In the genomic region with DNA sequence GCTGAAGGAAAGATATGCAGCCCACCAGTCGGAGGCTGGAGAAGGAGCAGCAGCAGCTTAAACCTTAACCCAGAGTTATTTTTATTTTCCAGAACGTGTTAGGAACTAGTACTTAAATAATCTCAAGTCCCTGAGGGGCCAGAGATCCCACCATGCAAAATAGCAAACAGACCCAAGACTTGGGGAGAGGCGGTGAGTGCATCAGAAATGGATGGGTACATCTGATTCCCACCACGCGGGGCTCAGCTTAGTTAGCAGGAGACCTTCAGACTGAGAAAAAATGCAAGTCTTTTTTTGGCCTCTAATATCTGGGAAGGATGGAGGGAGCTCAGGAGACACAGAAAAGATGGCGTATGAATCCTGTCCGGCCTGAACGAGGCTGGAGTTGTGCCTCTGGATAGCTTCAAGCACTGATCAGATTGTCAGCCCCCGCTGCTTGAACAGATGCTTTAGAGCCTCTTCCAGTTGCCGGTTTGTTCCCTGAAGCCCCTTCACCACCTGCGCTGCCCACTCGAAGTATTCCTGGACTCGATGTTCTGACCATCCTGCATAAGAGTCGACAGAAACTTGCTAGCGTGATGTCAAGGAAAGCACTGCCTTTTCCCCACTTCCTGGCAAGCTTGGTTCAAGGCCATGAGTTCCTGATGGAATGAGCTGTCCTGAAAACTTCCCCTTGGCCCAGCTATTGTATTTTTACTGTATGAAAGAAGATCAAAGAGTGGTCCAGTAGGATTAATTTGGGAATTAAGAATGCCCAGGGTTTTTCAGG, we compare ENCODE assay signal across 8 cellular contexts. TPM values are rescaled to one million over a fixed set of nuclear protein-coding genes. Genes with fewer than 3 reads are reported as not detected.
DNase-seq lines count a peak whose midpoint lies in the region; TF ChIP-seq lines count a peak whose summit lies in the region.

No MANE protein-coding gene starts in this region.

- no peaks in the 10 kb centered on the region for H3K9me3 ChIP-seq in ovary

- no peak for TF ChIP-seq POLR2A in ovary (IDR thresholded peaks at IDR 0.05)

- no peaks in the 10 kb centered on the region for H3K27me3 Mint-ChIP-seq in dendritic cell treated with granulocyte-macrophage colony-stimulating factor and Interleukin-4, amounts not matched to agents 40 ng/mL and 50 ng/mL, for 4 days

- H3K27me3 ChIP-seq in ovary = no peaks in the 10 kb centered on the region

- peaks cover 15% of the 10 kb centered on the region for H3K4me1 ChIP-seq in ovary (ENCODE audit: insufficient read depth)

- peak; percentile 68 for DNase-seq in GF-D8 (lab: John Stamatoyannopoulos, UW)
- peak; percentile 24 for DNase-seq in NCI-H2171 treated with DMSO at 0.1 percent for 48 hours (lab: John Stamatoyannopoulos, UW)
- DNase-seq in ovary = peak in 3 of 5 donors; percentile 41 to 60 (median 48)
- DNase-seq in LoVo (ENCODE audit: low spot score) = no peak
- DNase-seq in NK-92 treated with Interleukin-12 subunit alpha and Interleukin-12 subunit beta, amount 100 ng/mL, for 24 hours (lab: John Stamatoyannopoulos, UW) = no peak
- DNase-seq in foreskin melanocyte = no peak
- no peak for DNase-seq in islet precursor cell

- peak overlapping the region; percentile 1 for H3K4me3 ChIP-seq in ovary

- TF ChIP-seq EP300 in ovary (IDR thresholded peaks at IDR 0.05) = no peak

- peaks cover 54% of the 10 kb centered on the region for H3K4me1 Mint-ChIP-seq in dendritic cell treated with granulocyte-macrophage colony-stimulating factor and Interleukin-4, amounts not matched to agents 40 ng/mL and 50 ng/mL, for 4 days (ENCODE audit: low read depth)

- H3K36me3 Mint-ChIP-seq in dendritic cell treated with granulocyte-macrophage colony-stimulating factor and Interleukin-4, amounts not matched to agents 40 ng/mL and 50 ng/mL, for 4 days (ENCODE audit: low read depth) = peaks cover 10% of the 10 kb centered on the region

- no peaks in the 10 kb centered on the region for H3K36me3 ChIP-seq in ovary

- peak overlapping the region; percentile 97 for H3K27ac Mint-ChIP-seq in dendritic cell treated with granulocyte-macrophage colony-stimulating factor and Interleukin-4, amounts not matched to agents 40 ng/mL and 50 ng/mL, for 4 days

- H3K4me3 Mint-ChIP-seq in dendritic cell treated with granulocyte-macrophage colony-stimulating factor and Interleukin-4, amounts not matched to agents 40 ng/mL and 50 ng/mL, for 4 days = peak overlapping the region; percentile 85

- no peaks in the 10 kb centered on the region for H3K9me3 Mint-ChIP-seq in dendritic cell treated with granulocyte-macrophage colony-stimulating factor and Interleukin-4, amounts not matched to agents 40 ng/mL and 50 ng/mL, for 4 days

- TF ChIP-seq CTCF in ovary (IDR thresholded peaks at IDR 0.05) = no peak

- intact Hi-C loops in dendritic cell treated with granulocyte-macrophage colony-stimulating factor and Interleukin-4, amounts not matched to agents 40 ng/mL and 50 ng/mL, for 4 days (cut with micrococcal nuclease) = loop anchor here (2.0 to 10.0 kb wide), 2 partner anchors 16 to 46 kb away; a partner anchor contains a TSS
- intact Hi-C loops in ovary (cut with DNase I) = no loop called here

- WGBS in ovary, 3 donors = 25 to 53% (median 36%) methylated on average over 15 of the region's 15 CpGs

- H3K27ac ChIP-seq in ovary = peak overlapping the region; percentile 76 to 81

RNA-seq across cellular contexts. Expression of a gene that starts 1.3 kb away (rescaled TPM):
- total RNA-seq in ovary = 10 to 100 TPM; 11.7 to 17.2 (median 13.5) TPM
- 10 to 100 TPM; 13.0 to 13.1 TPM for polyA plus RNA-seq in ovary

RNA-seq across cellular contexts. Expression of a gene that starts 4.0 kb away (rescaled TPM):
- total RNA-seq in ovary = 10 to 100 TPM; 26.2 to 75.6 (median 56.1) TPM
- polyA plus RNA-seq in ovary = 10 to 100 TPM; 30.5 to 50.8 TPM

RNA-seq across cellular contexts. Expression of a gene that starts 23.6 kb away (rescaled TPM):
- total RNA-seq in ovary = 10 to 100 TPM in 6 of 7 donors, 1 to 10 TPM in 1; 8.8 to 15.6 (median 13.5) TPM
- polyA plus RNA-seq in ovary = 10 to 100 TPM in 1 of 2 donors, 1 to 10 TPM in 1; 8.7 to 13.0 TPM

RNA-seq across cellular contexts. Expression of a gene that starts 27.9 kb away (rescaled TPM):
- total RNA-seq in ovary = 10 to 100 TPM; 25.3 to 66.5 (median 39.5) TPM
- polyA plus RNA-seq in ovary = 10 to 100 TPM; 25.8 to 29.1 TPM

RNA-seq across cellular contexts. Expression of a gene that starts 46.7 kb away (rescaled TPM):
- 10 to 100 TPM; 20.0 to 37.2 (median 24.8) TPM for total RNA-seq in ovary
- 10 to 100 TPM in 1 of 2 donors, 1 to 10 TPM in 1; 2.2 to 25.6 TPM for polyA plus RNA-seq in ovary

Comparison
In these comparisons a context has a peak if more than half of its experiments do, and no peak if none do; other contexts are left out.
1. DNase-seq: peak in GF-D8 (single experiment), NCI-H2171 treated with DMSO at 0.1 percent for 48 hours (single experiment) and ovary (3 of 5); none in LoVo (single experiment), NK-92 treated with Interleukin-12 subunit alpha and Interleukin-12 subunit beta, amount 100 ng/mL, for 24 hours (single experiment), foreskin melanocyte (single experiment) and islet precursor cell (single experiment).